In the genomic region with DNA sequence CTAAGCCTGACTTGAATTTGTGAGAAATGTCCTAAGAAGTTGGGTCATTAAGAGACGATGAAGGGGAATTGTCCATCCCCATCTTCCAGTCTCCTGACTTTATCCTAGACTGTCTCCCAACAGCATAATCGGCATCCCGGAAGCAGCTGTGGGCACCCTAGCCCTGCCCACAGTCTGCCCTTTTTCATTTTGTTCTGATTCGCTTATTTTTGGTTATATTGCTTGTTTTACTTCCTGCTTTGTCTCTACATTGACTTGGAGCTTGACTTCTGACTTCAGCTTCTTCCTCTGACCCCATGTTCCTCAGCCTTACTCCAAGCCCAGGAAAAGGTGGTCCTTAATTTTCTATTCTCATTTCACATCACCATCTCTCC, we compare ENCODE assay signal across 12 cellular contexts. TPM values are rescaled to one million over a fixed set of nuclear protein-coding genes. Genes with fewer than 3 reads are reported as not detected.
DNase-seq lines count a peak whose midpoint lies in the region; ATAC-seq and TF ChIP-seq lines count a peak whose summit lies in the region.
"Had no signal": no experiment of that assay in that cellular context is flagged by ENCODE, and none has a peak within 500 bp of the region (broad histone marks: within the 10 kb centered on the region; RNA-seq: fewer than 3 reads in every experiment).

No MANE protein-coding gene starts in this region.

- H3K27me3 ChIP-seq in CD4-positive, alpha-beta memory T cell (ENCODE audit: insufficient read depth, low read length) = no peaks in the 10 kb centered on the region
- H3K27me3 ChIP-seq: MG63 had no signal

- no peaks in the 10 kb centered on the region for H3K27me3 Mint-ChIP-seq in CD4-positive, alpha-beta memory T cell
- H3K27me3 Mint-ChIP-seq in activated CD4-positive, alpha-beta memory T cell treated with anti-CD3 and anti-CD28 coated beads, Interleukin-2, amount 10 ng/mL, durations not matched to agents 7 days and 5 days = no peaks in the 10 kb centered on the region

- H3K9me3 ChIP-seq in CD4-positive, alpha-beta memory T cell (ENCODE audit: control insufficient read depth in 1 of 2, low read length in 2 of 2) = no peaks in the 10 kb centered on the region
- no peaks in the 10 kb centered on the region for H3K9me3 ChIP-seq in mucosa of descending colon
- H3K9me3 ChIP-seq: MG63 had no signal

- POLR2A ChIA-PET in CD4-positive, alpha-beta memory T cell (lab: Charles Lee; ENCODE audit: partially characterized antibody) = interaction anchor here (0.7 to 5.5 kb wide), 11 partner anchors 11 to 395 kb away, joined by 3 to 45 read pairs (median 6); a partner anchor contains a TSS
- POLR2A ChIA-PET in activated CD4-positive, alpha-beta memory T cell treated with anti-CD3 and anti-CD28 coated beads, Interleukin-2, amount 10 ng/mL, durations not matched to agents 7 days and 5 days (lab: Charles Lee) = interaction anchor here (0.7 to 2.0 kb wide), 4 partner anchors 10 to 307 kb away, joined by 3 to 11 read pairs (median 5); a partner anchor contains a TSS

- no peak for DNase-seq in CD4-positive, alpha-beta memory T cell
- no peak for DNase-seq in activated CD4-positive, alpha-beta memory T cell treated with anti-CD3 and anti-CD28 coated beads, Interleukin-2, amount 10 ng/mL, durations not matched to agents 7 days and 5 days
- no peak for DNase-seq in mucosa of descending colon
- DNase-seq in medulla oblongata (ENCODE audit: extremely low spot score) = no peak
- DNase-seq: DMS53; NK-92 treated with Interleukin-12 subunit alpha and Interleukin-12 subunit beta, amount 100 ng/mL, for 24 hours had no signal

- peaks cover 0 to 2% (median 0%) of the 10 kb centered on the region in 8 donors for H3K9me3 Mint-ChIP-seq in CD4-positive, alpha-beta memory T cell
- peaks cover 6% of the 10 kb centered on the region for H3K9me3 Mint-ChIP-seq in activated CD4-positive, alpha-beta memory T cell treated with anti-CD3 and anti-CD28 coated beads, Interleukin-2, amount 10 ng/mL, durations not matched to agents 7 days and 5 days

- H3K4me3 Mint-ChIP-seq in CD4-positive, alpha-beta memory T cell = peak overlapping the region; percentile 57 to 93 (median 80)
- H3K4me3 Mint-ChIP-seq in activated CD4-positive, alpha-beta memory T cell treated with anti-CD3 and anti-CD28 coated beads, Interleukin-2, amount 10 ng/mL, durations not matched to agents 7 days and 5 days = no peak overlapping the region

- peak overlapping the region; percentile 74 to 97 (median 96) for H3K27ac Mint-ChIP-seq in CD4-positive, alpha-beta memory T cell
- H3K27ac Mint-ChIP-seq in activated CD4-positive, alpha-beta memory T cell treated with anti-CD3 and anti-CD28 coated beads, Interleukin-2, amount 10 ng/mL, durations not matched to agents 7 days and 5 days = peak overlapping the region; percentile 69

- intact Hi-C loops in CD4-positive, alpha-beta memory T cell (cut with micrococcal nuclease) = loop anchor here (5.0 kb wide), 1 partner anchor 64 kb away; no protein-coding TSS in a partner anchor
- intact Hi-C loops in mucosa of descending colon (cut with DNase I, micrococcal nuclease) = no loop called here

- peaks cover 24 to 41% (median 32%) of the 10 kb centered on the region in 4 donors for H3K4me1 Mint-ChIP-seq in CD4-positive, alpha-beta memory T cell
- peaks cover 23% of the 10 kb centered on the region for H3K4me1 Mint-ChIP-seq in activated CD4-positive, alpha-beta memory T cell treated with anti-CD3 and anti-CD28 coated beads, Interleukin-2, amount 10 ng/mL, durations not matched to agents 7 days and 5 days

- H3K4me1 ChIP-seq in CD4-positive, alpha-beta memory T cell (ENCODE audit: insufficient read depth, low read length) = peaks cover 31% of the 10 kb centered on the region
- H3K4me1 ChIP-seq in mucosa of descending colon (ENCODE audit: low read depth) = peaks cover 5% of the 10 kb centered on the region

- ATAC-seq in GM18907 (IDR thresholded peaks at IDR 0.05; ENCODE audit: unreplicated experiment) (peak; percentile 5), mucosa of descending colon (peak; percentile 12), GM21619 (IDR thresholded peaks at IDR 0.05; ENCODE audit: unreplicated experiment) (no peak), HG03135 (IDR thresholded peaks at IDR 0.05; ENCODE audit: unreplicated experiment) (no peak), GM21737 (IDR thresholded peaks at IDR 0.05; ENCODE audit: unreplicated experiment) (no peak)

- CTCF ChIA-PET in CD4-positive, alpha-beta memory T cell (lab: Charles Lee; ENCODE audit: partially characterized antibody) = interaction anchor here (0.7 to 2.0 kb wide), 4 partner anchors 12 to 137 kb away, joined by 3 to 10 read pairs (median 4); no protein-coding TSS in a partner anchor
- CTCF ChIA-PET in activated CD4-positive, alpha-beta memory T cell treated with anti-CD3 and anti-CD28 coated beads, Interleukin-2, amount 10 ng/mL, durations not matched to agents 7 days and 5 days (lab: Charles Lee) = interaction anchor here (1.2 kb wide), 1 partner anchor 422 kb away, joined by 3 read pairs; no protein-coding TSS in a partner anchor

- H3K36me3 ChIP-seq in CD4-positive, alpha-beta memory T cell (ENCODE audit: insufficient read depth, low read length) = peaks cover 10% of the 10 kb centered on the region
- no peaks in the 10 kb centered on the region for H3K36me3 ChIP-seq in mucosa of descending colon (ENCODE audit: low read depth)

- no peak for TF ChIP-seq CTCF in mucosa of descending colon (IDR thresholded peaks at IDR 0.05)

- peak overlapping the region; percentile 39 for H3K27ac ChIP-seq in CD4-positive, alpha-beta memory T cell (ENCODE audit: low read depth, low read length)

- peak overlapping the region; percentile 7 to 42 for H3K4me3 ChIP-seq in CD4-positive, alpha-beta memory T cell (ENCODE audit: low read length in 2 of 2)
- H3K4me3 ChIP-seq in mucosa of descending colon = no peak overlapping the region
- H3K4me3 ChIP-seq: lung, MG63 had no signal

- peaks cover 27 to 28% of the 10 kb centered on the region in 2 donors for H3K36me3 Mint-ChIP-seq in CD4-positive, alpha-beta memory T cell
- peaks cover 45% of the 10 kb centered on the region for H3K36me3 Mint-ChIP-seq in activated CD4-positive, alpha-beta memory T cell treated with anti-CD3 and anti-CD28 coated beads, Interleukin-2, amount 10 ng/mL, durations not matched to agents 7 days and 5 days (ENCODE audit: low read depth)

RNA-seq across cellular contexts. Expression of a gene that starts 41.8 kb away (rescaled TPM):
- total RNA-seq in CD4-positive, alpha-beta memory T cell = 10 to 100 TPM; 26.3 to 29.7 TPM
- 10 to 100 TPM; 13.0 to 14.7 TPM for polyA plus RNA-seq in CD4-positive, alpha-beta memory T cell
- total RNA-seq in activated CD4-positive, alpha-beta memory T cell treated with anti-CD3 and anti-CD28 coated beads, Interleukin-2, amount 10 ng/mL, durations not matched to agents 7 days and 5 days = 10 to 100 TPM; 20.9 to 21.4 TPM
- 10 to 100 TPM; 36.5 to 48.2 (median 39.8) TPM for total RNA-seq in mucosa of descending colon

Comparison
In these comparisons a context has a peak if more than half of its experiments do, and no peak if none do; other contexts are left out.
1. ATAC-seq: peak in GM18907 (single experiment) and mucosa of descending colon (single experiment); none in GM21619 (single experiment), HG03135 (single experiment) and GM21737 (single experiment).